ENCODE assay signal across 1 cellular context in genomic region chr12:121888478-121889266, GRCh38.
TF ChIP-seq lines count a peak whose summit lies in the region.

A gene with protein sequence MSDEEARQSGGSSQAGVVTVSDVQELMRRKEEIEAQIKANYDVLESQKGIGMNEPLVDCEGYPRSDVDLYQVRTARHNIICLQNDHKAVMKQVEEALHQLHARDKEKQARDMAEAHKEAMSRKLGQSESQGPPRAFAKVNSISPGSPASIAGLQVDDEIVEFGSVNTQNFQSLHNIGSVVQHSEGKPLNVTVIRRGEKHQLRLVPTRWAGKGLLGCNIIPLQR (plus strand): TSS chr12:121888790. CDS start chr12:121888857, 67 bp downstream.

TF ChIP-seq in K562, 482 proteins besides CTCF, POLR2A, EP300 and RAD21 (continued from another document and continues in another):
- TF ChIP-seq, protein P1, sequence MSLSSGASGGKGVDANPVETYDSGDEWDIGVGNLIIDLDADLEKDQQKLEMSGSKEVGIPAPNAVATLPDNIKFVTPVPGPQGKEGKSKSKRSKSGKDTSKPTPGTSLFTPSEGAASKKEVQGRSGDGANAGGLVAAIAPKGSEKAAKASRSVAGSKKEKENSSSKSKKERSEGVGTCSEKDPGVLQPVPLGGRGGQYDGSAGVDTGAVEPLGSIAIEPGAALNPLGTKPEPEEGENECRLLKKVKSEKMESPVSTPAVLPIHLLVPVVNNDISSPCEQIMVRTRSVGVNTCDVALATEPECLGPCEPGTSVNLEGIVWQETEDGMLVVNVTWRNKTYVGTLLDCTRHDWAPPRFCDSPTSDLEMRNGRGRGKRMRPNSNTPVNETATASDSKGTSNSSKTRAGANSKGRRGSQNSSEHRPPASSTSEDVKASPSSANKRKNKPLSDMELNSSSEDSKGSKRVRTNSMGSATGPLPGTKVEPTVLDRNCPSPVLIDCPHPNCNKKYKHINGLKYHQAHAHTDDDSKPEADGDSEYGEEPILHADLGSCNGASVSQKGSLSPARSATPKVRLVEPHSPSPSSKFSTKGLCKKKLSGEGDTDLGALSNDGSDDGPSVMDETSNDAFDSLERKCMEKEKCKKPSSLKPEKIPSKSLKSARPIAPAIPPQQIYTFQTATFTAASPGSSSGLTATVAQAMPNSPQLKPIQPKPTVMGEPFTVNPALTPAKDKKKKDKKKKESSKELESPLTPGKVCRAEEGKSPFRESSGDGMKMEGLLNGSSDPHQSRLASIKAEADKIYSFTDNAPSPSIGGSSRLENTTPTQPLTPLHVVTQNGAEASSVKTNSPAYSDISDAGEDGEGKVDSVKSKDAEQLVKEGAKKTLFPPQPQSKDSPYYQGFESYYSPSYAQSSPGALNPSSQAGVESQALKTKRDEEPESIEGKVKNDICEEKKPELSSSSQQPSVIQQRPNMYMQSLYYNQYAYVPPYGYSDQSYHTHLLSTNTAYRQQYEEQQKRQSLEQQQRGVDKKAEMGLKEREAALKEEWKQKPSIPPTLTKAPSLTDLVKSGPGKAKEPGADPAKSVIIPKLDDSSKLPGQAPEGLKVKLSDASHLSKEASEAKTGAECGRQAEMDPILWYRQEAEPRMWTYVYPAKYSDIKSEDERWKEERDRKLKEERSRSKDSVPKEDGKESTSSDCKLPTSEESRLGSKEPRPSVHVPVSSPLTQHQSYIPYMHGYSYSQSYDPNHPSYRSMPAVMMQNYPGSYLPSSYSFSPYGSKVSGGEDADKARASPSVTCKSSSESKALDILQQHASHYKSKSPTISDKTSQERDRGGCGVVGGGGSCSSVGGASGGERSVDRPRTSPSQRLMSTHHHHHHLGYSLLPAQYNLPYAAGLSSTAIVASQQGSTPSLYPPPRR (CRISPR knock-in tag; IDR thresholded peaks at IDR 0.05; ENCODE audit: borderline replicate concordance), result peak; percentile 19; the same call in 1 of the 2 replicates
- TF ChIP-seq MAZ (CRISPR knock-in tag; conservative IDR thresholded peaks at IDR 0.05 in 1 of 2, IDR thresholded peaks at IDR 0.05 in 1 of 2) (peak; percentile 82 to 92; a peak in 3 of 4 replicates), BRD9 (IDR thresholded peaks at IDR 0.05; ENCODE audit: low read depth, partially characterized antibody) (peak; percentile 75), CHD2 (IDR thresholded peaks at IDR 0.05; ENCODE audit: low read depth, low read length) (peak; percentile 91), BCOR (IDR thresholded peaks at IDR 0.05) (peak; percentile 84), ETS2 (tag; IDR thresholded peaks at IDR 0.05; ENCODE audit: borderline replicate concordance, poor library complexity, severe bottlenecking) (no peak), BCL6 (CRISPR knock-in tag; IDR thresholded peaks at IDR 0.05) (no peak), PHF8 (IDR thresholded peaks at IDR 0.05; ENCODE audit: borderline replicate concordance, low read length) (peak; percentile 94), ZNF174 (CRISPR knock-in tag; IDR thresholded peaks at IDR 0.05) (no peak), POLR2B (IDR thresholded peaks at IDR 0.05; ENCODE audit: low read depth, partially characterized antibody) (peak; percentile 85), TBL1XR1 (IDR thresholded peaks at IDR 0.05; ENCODE audit: low read length in 2 of 2) (peak; percentile 25 to 67; a peak in 3 of 4 replicates), KLF6 (CRISPR knock-in tag; IDR thresholded peaks at IDR 0.05; ENCODE audit: borderline replicate concordance) (peak; percentile 94), ZNF316 (IDR thresholded peaks at IDR 0.05) (0 out of 2 replicates have a peak, but pooled peaks have one; percentile 2), EP400 (IDR thresholded peaks at IDR 0.05) (peak; percentile 98), TGIF2 (CRISPR knock-in tag; IDR thresholded peaks at IDR 0.05) (0 out of 2 replicates have a peak, but pooled peaks have one; percentile 60), MTF1 (CRISPR knock-in tag; IDR thresholded peaks at IDR 0.05; ENCODE audit: borderline replicate concordance) (no peak), POLR2H (tag; IDR thresholded peaks at IDR 0.05; ENCODE audit: low read depth) (peak; percentile 67), RBM17 (IDR thresholded peaks at IDR 0.05; ENCODE audit: borderline replicate concordance, low read depth, low read length) (no peak), HMGXB4 (CRISPR knock-in tag; IDR thresholded peaks at IDR 0.05) (peak; percentile 17; the same call in 1 of the 2 replicates), ZNF584 (CRISPR knock-in tag; IDR thresholded peaks at IDR 0.05; ENCODE audit: low read depth) (peak; percentile 86), ZNF197 (CRISPR knock-in tag; IDR thresholded peaks at IDR 0.05; ENCODE audit: low read depth) (peak; percentile 15; the same call in 1 of the 2 replicates), HNRNPL (IDR thresholded peaks at IDR 0.05; ENCODE audit: low read depth, low read length) (peak; percentile 78), ZKSCAN8 (CRISPR knock-in tag; IDR thresholded peaks at IDR 0.05) (peak; percentile 100), PTRF (tag; IDR thresholded peaks at IDR 0.05) (no peak), PHB2 (IDR thresholded peaks at IDR 0.05; ENCODE audit: low read depth) (no peak), MCM5 (IDR thresholded peaks at IDR 0.05; ENCODE audit: low read depth) (no peak), NR2C2 (CRISPR knock-in tag; IDR thresholded peaks at IDR 0.05) (peak; percentile 99), NR2C2 (tag; IDR thresholded peaks at IDR 0.05) (peak; percentile 100), IFI16 (CRISPR knock-in tag; IDR thresholded peaks at IDR 0.05) (no peak), SRSF7 (optimal IDR thresholded peaks at IDR 0.05; ENCODE audit: low read depth, low read length) (no peak), SMARCA4 (IDR thresholded peaks at IDR 0.05) (peak; percentile 33; the same call in 1 of the 2 replicates), SRSF1 (IDR thresholded peaks at IDR 0.05; ENCODE audit: low read depth, low read length) (no peak), SAP30 (IDR thresholded peaks at IDR 0.05; ENCODE audit: borderline replicate concordance, insufficient read depth, low read depth, low read length, poor library complexity, severe bottlenecking) (peak; percentile 82), LCOR (CRISPR knock-in tag; IDR thresholded peaks at IDR 0.05) (peak; percentile 95), KAT7 (CRISPR knock-in tag; IDR thresholded peaks at IDR 0.05; ENCODE audit: borderline replicate concordance) (peak; percentile 73), CTBP1 (IDR thresholded peaks at IDR 0.05; ENCODE audit: borderline replicate concordance) (peak; percentile 82), ZNF175 (CRISPR knock-in tag; IDR thresholded peaks at IDR 0.05; ENCODE audit: low read depth) (no peak; the same call in 1 of the 2 replicates), MXI1 (IDR thresholded peaks at IDR 0.05; ENCODE audit: low read depth, low read length) (peak; percentile 93), ATF4 (CRISPR knock-in tag; IDR thresholded peaks at IDR 0.05) (peak; percentile 61; the same call in 1 of the 2 replicates), KDM4B (IDR thresholded peaks at IDR 0.05; ENCODE audit: borderline replicate concordance in 2 of 2, low read depth in 1 of 2) (peak in 1 of 2 experiments; percentile 92; a peak in 2 of 4 replicates)
- TF ChIP-seq, protein P2, sequence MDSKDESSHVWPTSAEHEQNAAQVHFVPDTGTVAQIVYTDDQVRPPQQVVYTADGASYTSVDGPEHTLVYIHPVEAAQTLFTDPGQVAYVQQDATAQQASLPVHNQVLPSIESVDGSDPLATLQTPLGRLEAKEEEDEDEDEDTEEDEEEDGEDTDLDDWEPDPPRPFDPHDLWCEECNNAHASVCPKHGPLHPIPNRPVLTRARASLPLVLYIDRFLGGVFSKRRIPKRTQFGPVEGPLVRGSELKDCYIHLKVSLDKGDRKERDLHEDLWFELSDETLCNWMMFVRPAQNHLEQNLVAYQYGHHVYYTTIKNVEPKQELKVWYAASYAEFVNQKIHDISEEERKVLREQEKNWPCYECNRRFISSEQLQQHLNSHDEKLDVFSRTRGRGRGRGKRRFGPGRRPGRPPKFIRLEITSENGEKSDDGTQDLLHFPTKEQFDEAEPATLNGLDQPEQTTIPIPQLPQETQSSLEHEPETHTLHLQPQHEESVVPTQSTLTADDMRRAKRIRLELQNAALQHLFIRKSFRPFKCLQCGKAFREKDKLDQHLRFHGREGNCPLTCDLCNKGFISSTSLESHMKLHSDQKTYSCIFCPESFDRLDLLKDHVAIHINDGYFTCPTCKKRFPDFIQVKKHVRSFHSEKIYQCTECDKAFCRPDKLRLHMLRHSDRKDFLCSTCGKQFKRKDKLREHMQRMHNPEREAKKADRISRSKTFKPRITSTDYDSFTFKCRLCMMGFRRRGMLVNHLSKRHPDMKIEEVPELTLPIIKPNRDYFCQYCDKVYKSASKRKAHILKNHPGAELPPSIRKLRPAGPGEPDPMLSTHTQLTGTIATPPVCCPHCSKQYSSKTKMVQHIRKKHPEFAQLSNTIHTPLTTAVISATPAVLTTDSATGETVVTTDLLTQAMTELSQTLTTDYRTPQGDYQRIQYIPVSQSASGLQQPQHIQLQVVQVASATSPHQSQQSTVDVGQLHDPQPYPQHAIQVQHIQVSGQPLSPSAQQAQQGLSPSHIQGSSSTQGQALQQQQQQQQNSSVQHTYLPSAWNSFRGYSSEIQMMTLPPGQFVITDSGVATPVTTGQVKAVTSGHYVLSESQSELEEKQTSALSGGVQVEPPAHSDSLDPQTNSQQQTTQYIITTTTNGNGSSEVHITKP (IDR thresholded peaks at IDR 0.05; ENCODE audit: partially characterized antibody), result peak; percentile 10
- TF ChIP-seq, protein P3, sequence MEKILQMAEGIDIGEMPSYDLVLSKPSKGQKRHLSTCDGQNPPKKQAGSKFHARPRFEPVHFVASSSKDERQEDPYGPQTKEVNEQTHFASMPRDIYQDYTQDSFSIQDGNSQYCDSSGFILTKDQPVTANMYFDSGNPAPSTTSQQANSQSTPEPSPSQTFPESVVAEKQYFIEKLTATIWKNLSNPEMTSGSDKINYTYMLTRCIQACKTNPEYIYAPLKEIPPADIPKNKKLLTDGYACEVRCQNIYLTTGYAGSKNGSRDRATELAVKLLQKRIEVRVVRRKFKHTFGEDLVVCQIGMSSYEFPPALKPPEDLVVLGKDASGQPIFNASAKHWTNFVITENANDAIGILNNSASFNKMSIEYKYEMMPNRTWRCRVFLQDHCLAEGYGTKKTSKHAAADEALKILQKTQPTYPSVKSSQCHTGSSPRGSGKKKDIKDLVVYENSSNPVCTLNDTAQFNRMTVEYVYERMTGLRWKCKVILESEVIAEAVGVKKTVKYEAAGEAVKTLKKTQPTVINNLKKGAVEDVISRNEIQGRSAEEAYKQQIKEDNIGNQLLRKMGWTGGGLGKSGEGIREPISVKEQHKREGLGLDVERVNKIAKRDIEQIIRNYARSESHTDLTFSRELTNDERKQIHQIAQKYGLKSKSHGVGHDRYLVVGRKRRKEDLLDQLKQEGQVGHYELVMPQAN (IDR thresholded peaks at IDR 0.05; ENCODE audit: borderline replicate concordance), result peak; percentile 83
- TF ChIP-seq, protein P4, sequence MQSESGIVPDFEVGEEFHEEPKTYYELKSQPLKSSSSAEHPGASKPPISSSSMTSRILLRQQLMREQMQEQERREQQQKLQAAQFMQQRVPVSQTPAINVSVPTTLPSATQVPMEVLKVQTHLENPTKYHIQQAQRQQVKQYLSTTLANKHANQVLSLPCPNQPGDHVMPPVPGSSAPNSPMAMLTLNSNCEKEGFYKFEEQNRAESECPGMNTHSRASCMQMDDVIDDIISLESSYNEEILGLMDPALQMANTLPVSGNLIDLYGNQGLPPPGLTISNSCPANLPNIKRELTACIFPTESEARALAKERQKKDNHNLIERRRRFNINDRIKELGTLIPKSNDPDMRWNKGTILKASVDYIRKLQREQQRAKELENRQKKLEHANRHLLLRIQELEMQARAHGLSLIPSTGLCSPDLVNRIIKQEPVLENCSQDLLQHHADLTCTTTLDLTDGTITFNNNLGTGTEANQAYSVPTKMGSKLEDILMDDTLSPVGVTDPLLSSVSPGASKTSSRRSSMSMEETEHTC (IDR thresholded peaks at IDR 0.05), result peak; percentile 76
- TF ChIP-seq, protein P5, sequence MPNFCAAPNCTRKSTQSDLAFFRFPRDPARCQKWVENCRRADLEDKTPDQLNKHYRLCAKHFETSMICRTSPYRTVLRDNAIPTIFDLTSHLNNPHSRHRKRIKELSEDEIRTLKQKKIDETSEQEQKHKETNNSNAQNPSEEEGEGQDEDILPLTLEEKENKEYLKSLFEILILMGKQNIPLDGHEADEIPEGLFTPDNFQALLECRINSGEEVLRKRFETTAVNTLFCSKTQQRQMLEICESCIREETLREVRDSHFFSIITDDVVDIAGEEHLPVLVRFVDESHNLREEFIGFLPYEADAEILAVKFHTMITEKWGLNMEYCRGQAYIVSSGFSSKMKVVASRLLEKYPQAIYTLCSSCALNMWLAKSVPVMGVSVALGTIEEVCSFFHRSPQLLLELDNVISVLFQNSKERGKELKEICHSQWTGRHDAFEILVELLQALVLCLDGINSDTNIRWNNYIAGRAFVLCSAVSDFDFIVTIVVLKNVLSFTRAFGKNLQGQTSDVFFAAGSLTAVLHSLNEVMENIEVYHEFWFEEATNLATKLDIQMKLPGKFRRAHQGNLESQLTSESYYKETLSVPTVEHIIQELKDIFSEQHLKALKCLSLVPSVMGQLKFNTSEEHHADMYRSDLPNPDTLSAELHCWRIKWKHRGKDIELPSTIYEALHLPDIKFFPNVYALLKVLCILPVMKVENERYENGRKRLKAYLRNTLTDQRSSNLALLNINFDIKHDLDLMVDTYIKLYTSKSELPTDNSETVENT (CRISPR knock-in tag; IDR thresholded peaks at IDR 0.05), result peak; percentile 59
- TF ChIP-seq, protein P6, sequence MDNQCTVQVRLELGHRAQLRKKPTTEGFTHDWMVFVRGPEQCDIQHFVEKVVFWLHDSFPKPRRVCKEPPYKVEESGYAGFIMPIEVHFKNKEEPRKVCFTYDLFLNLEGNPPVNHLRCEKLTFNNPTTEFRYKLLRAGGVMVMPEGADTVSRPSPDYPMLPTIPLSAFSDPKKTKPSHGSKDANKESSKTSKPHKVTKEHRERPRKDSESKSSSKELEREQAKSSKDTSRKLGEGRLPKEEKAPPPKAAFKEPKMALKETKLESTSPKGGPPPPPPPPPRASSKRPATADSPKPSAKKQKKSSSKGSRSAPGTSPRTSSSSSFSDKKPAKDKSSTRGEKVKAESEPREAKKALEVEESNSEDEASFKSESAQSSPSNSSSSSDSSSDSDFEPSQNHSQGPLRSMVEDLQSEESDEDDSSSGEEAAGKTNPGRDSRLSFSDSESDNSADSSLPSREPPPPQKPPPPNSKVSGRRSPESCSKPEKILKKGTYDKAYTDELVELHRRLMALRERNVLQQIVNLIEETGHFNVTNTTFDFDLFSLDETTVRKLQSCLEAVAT (IDR thresholded peaks at IDR 0.05), result peak; percentile 38 to 54; a peak in 2 of 4 replicates
